ENCODE assay signal across 13 cellular contexts in genomic region chr1:8679411-8679800, GRCh38.
DNase-seq lines count a peak whose midpoint lies in the region; ATAC-seq and TF ChIP-seq lines count a peak whose summit lies in the region.
"Had no signal": no experiment of that assay in that cellular context is flagged by ENCODE, and none has a peak within 500 bp of the region (broad histone marks: within the 10 kb centered on the region; RNA-seq: fewer than 3 reads in every experiment).

No MANE protein-coding gene starts in this region.

- no peak overlapping the region for H3K27ac ChIP-seq in HEK293 (ENCODE audit: extremely low read depth, low read depth, low read length)
- H3K27ac ChIP-seq: heart left ventricle had no signal

- no peaks in the 10 kb centered on the region for H3K36me3 ChIP-seq in HEK293 (ENCODE audit: control insufficient read depth in 2 of 2, insufficient read depth in 1 of 2, low read length in 2 of 2)
- H3K36me3 ChIP-seq: heart left ventricle had no signal

- H3K4me1 ChIP-seq in HEK293 (ENCODE audit: control insufficient read depth, insufficient read depth, low read length): peaks cover 49% of the 10 kb centered on the region

- POLR2A ChIA-PET in HEK293 (lab: Yijun Ruan, JAX): no interaction called here

- CTCF ChIA-PET in HEK293 (lab: Yijun Ruan, JAX): interaction anchor here (1.0 kb wide), 1 partner anchor 118 kb away, joined by 4 read pairs; no protein-coding TSS in a partner anchor

- H3K4me3 ChIP-seq in HEK293 (ENCODE audit: low read depth, low read length): no peak overlapping the region
- H3K4me3 ChIP-seq: heart left ventricle, lung had no signal

- H3K9me3 ChIP-seq in HEK293 (ENCODE audit: control insufficient read depth, insufficient read depth, low read depth, low read length): no peaks in the 10 kb centered on the region
- H3K9me3 ChIP-seq: heart left ventricle had no signal

- TF ChIP-seq CTCF in HEK293 (tag by site-specific recombination; IDR thresholded peaks at IDR 0.05) (no peak), omental fat pad (IDR thresholded peaks at IDR 0.05) (no peak)

- DNase-seq in OCI-M1 (lab: John Stamatoyannopoulos, UW): peak; percentile 52
- DNase-seq in dermis blood vessel endothelial cell: peak; percentile 51
- DNase-seq in omental fat pad (ENCODE audit: low spot score): no peak
- no peak for DNase-seq in effector CD4-positive, alpha-beta T cell
- no peak for DNase-seq in NCI-H510A treated with DMSO at 0.1 percent for 48 hours (lab: John Stamatoyannopoulos, UW)
- DNase-seq in stimulated activated CD4-positive, alpha-beta T cell treated with anti-CD3 and anti-CD28 coated beads, Interleukin-4, amount 100 ng/mL, for 1 hour: no peak
- DNase-seq: activated gamma-delta T cell; HCEC 1CT; heart left ventricle; NCI-H2081 treated with DMSO at 0.1 percent for 48 hours; stimulated activated CD4-positive, alpha-beta T cell treated with anti-CD3 and anti-CD28 coated beads, Interleukin-2, amount 100 ng/mL, for 24 hours had no signal

- ATAC-seq in omental fat pad (ENCODE audit: low FRiP score): peak; percentile 93

TF ChIP-seq in HEK293, 187 proteins besides CTCF, POLR2A, EP300 and RAD21:
- no peak for TF ChIP-seq ZNF747 (tag by site-specific recombination; IDR thresholded peaks at IDR 0.05)
- TF ChIP-seq ZIC2 (tag by site-specific recombination; IDR thresholded peaks at IDR 0.05): no peak
- TF ChIP-seq PRDM6 (tag by site-specific recombination; IDR thresholded peaks at IDR 0.05): peak; percentile 14; the same call in 1 of the 2 replicates
- peak; percentile 42 for TF ChIP-seq SP7 (tag by site-specific recombination; IDR thresholded peaks at IDR 0.05)
- TF ChIP-seq ZBTB17 (tag by site-specific recombination; IDR thresholded peaks at IDR 0.05): 0 out of 2 replicates have a peak, but pooled peaks have one; percentile 9
- TF ChIP-seq ZNF26 (tag by site-specific recombination; IDR thresholded peaks at IDR 0.05): no peak
- no peak for TF ChIP-seq ZNF670 (tag by site-specific recombination; IDR thresholded peaks at IDR 0.05; ENCODE audit: low read depth)
- no peak for TF ChIP-seq ZNF366 (tag by site-specific recombination; conservative IDR thresholded peaks at IDR 0.05)
- peak; percentile 58; the same call in 1 of the 2 replicates for TF ChIP-seq ZEB2 (tag by site-specific recombination; IDR thresholded peaks at IDR 0.05)

Comparison
In these comparisons a context has a peak if more than half of its experiments do, and no peak if none do; other contexts are left out.
1. DNase-seq: peak in OCI-M1 (single experiment) and dermis blood vessel endothelial cell (single experiment); none in omental fat pad (single experiment), effector CD4-positive, alpha-beta T cell (single experiment), NCI-H510A treated with DMSO at 0.1 percent for 48 hours (single experiment) and stimulated activated CD4-positive, alpha-beta T cell treated with anti-CD3 and anti-CD28 coated beads, Interleukin-4, amount 100 ng/mL, for 1 hour (single experiment).